In the genomic region with DNA sequence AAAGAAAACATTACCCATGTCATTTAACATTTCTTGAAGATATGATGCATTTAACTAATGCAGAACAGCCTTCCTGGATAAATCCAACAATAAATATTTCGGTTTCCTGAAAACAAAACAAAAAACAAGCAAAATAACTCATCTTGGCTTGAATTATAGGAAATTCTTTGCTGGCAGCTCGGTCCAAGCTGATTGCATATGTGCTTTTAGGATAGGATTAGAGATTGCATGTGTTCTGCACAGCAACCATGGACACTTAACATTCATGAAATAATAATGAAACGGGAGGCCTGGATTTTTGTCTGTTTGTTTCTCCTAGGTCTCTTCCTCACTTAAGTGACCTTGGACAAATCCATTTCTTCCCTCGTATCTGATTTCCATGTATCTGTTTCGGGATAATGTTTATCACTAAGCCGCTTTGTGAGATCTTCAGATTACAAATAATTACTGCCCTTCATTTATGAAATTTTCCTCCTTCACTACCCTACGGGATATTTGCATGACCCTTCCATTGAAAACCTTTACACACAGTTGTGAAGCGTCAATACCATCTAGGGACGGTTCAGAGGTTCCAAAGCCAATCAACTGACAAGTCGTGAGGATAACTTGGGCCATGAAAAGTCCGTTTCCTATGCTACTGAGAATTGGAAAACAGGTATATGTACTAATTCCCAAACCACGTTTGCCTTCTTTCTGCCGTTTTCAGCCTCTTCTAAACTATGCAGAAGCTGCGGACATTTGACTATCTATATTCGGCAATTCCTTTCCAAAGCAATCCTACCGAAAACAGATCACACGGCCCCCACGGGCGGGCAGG, we compare ENCODE assay signal across 1 cellular context.
A peak's percentile ranks its signal among the peaks of the same experiment; 100 is the strongest.
TF ChIP-seq lines count a peak whose summit lies in the region.

No MANE protein-coding gene starts in this region.

TF ChIP-seq in K562, 482 proteins besides CTCF, POLR2A, EP300 and RAD21 (continued from another document and continues in another):
- TF ChIP-seq, protein P1, sequence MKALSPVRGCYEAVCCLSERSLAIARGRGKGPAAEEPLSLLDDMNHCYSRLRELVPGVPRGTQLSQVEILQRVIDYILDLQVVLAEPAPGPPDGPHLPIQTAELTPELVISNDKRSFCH (CRISPR knock-in tag; IDR thresholded peaks at IDR 0.05) = no peak
- TF ChIP-seq, protein P1 (tag; IDR thresholded peaks at IDR 0.05) = no peak
- TF ChIP-seq TRIM28 (IDR thresholded peaks at IDR 0.05) (no peak), KDM5B (IDR thresholded peaks at IDR 0.05; ENCODE audit: insufficient replicate concordance, low read depth, low read length) (no peak), ZBTB17 (CRISPR knock-in tag; IDR thresholded peaks at IDR 0.05) (no peak), SRF (CRISPR knock-in tag; IDR thresholded peaks at IDR 0.05) (no peak), SREBF2 (CRISPR knock-in tag; IDR thresholded peaks at IDR 0.05) (0 out of 2 replicates have a peak, but pooled peaks have one; percentile 68), NELFE (IDR thresholded peaks at IDR 0.05; ENCODE audit: insufficient read depth, insufficient read length) (no peak), RAD51 (IDR thresholded peaks at IDR 0.05; ENCODE audit: borderline replicate concordance, low read depth) (no peak), TSC22D4 (tag; IDR thresholded peaks at IDR 0.05) (no peak), POLR2B (IDR thresholded peaks at IDR 0.05; ENCODE audit: low read depth, partially characterized antibody) (no peak), ZNF445 (CRISPR knock-in tag; IDR thresholded peaks at IDR 0.05; ENCODE audit: low read depth) (0 out of 2 replicates have a peak, but pooled peaks have one; percentile 34), PTTG1 (tag; IDR thresholded peaks at IDR 0.05; ENCODE audit: low read depth) (no peak), PRMT5 (CRISPR knock-in tag; IDR thresholded peaks at IDR 0.05) (no peak), ZNF76 (CRISPR knock-in tag; IDR thresholded peaks at IDR 0.05; ENCODE audit: borderline replicate concordance) (no peak), PHB (CRISPR knock-in tag; IDR thresholded peaks at IDR 0.05) (0 out of 2 replicates have a peak, but pooled peaks have one; percentile 59), MTF1 (CRISPR knock-in tag; IDR thresholded peaks at IDR 0.05; ENCODE audit: borderline replicate concordance) (no peak), HLTF (IDR thresholded peaks at IDR 0.05) (no peak), CHD2 (IDR thresholded peaks at IDR 0.05; ENCODE audit: low read depth, low read length) (no peak), ZNF589 (CRISPR knock-in tag; IDR thresholded peaks at IDR 0.05; ENCODE audit: low read depth) (no peak), ZZZ3 (IDR thresholded peaks at IDR 0.05) (no peak), FOS (IDR thresholded peaks at IDR 0.05; ENCODE audit: extremely low read depth, insufficient read length) (no peak), PURB (CRISPR knock-in tag; IDR thresholded peaks at IDR 0.05; ENCODE audit: low read depth) (no peak), SP2 (IDR thresholded peaks at IDR 0.05; ENCODE audit: extremely low read depth, low read depth, low read length, poor library complexity, severe bottlenecking) (no peak), ZFP36 (IDR thresholded peaks at IDR 0.05; ENCODE audit: low read depth, low read length, partially characterized antibody) (no peak), ZNF133 (CRISPR knock-in tag; IDR thresholded peaks at IDR 0.05) (no peak), L3MBTL2 (IDR thresholded peaks at IDR 0.05) (no peak), MYBL2 (IDR thresholded peaks at IDR 0.05; ENCODE audit: low read depth) (no peak), MYBL2 (CRISPR knock-in tag; IDR thresholded peaks at IDR 0.05; ENCODE audit: borderline replicate concordance) (no peak), ZNF217 (CRISPR knock-in tag; IDR thresholded peaks at IDR 0.05) (no peak), SMAD4 (CRISPR knock-in tag; conservative IDR thresholded peaks at IDR 0.05) (no peak), EWSR1 (IDR thresholded peaks at IDR 0.05; ENCODE audit: borderline replicate concordance, low read depth, partially characterized antibody) (no peak), TCF7L2 (IDR thresholded peaks at IDR 0.05; ENCODE audit: low read depth, low read length) (no peak), BMI1 (IDR thresholded peaks at IDR 0.05; ENCODE audit: low read length) (no peak), FOXM1 (IDR thresholded peaks at IDR 0.05; ENCODE audit: low read depth) (no peak), FOXM1 (CRISPR knock-in tag; IDR thresholded peaks at IDR 0.05; ENCODE audit: low read depth) (no peak), ETV5 (CRISPR knock-in tag; IDR thresholded peaks at IDR 0.05; ENCODE audit: low read depth) (0 out of 2 replicates have a peak, but pooled peaks have one; percentile 5), SMARCA4 (IDR thresholded peaks at IDR 0.05) (0 out of 2 replicates have a peak, but pooled peaks have one; percentile 27), GTF2E2 (tag; IDR thresholded peaks at IDR 0.05) (no peak), TCF7 (IDR thresholded peaks at IDR 0.05; ENCODE audit: borderline replicate concordance) (no peak), KHSRP (IDR thresholded peaks at IDR 0.05) (no peak), NFATC3 (IDR thresholded peaks at IDR 0.05) (no peak), ZBTB1 (CRISPR knock-in tag; IDR thresholded peaks at IDR 0.05; ENCODE audit: borderline replicate concordance, low read depth) (no peak)
- TF ChIP-seq, protein P2, sequence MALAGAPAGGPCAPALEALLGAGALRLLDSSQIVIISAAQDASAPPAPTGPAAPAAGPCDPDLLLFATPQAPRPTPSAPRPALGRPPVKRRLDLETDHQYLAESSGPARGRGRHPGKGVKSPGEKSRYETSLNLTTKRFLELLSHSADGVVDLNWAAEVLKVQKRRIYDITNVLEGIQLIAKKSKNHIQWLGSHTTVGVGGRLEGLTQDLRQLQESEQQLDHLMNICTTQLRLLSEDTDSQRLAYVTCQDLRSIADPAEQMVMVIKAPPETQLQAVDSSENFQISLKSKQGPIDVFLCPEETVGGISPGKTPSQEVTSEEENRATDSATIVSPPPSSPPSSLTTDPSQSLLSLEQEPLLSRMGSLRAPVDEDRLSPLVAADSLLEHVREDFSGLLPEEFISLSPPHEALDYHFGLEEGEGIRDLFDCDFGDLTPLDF (CRISPR knock-in tag; IDR thresholded peaks at IDR 0.05) = no peak
- TF ChIP-seq, protein P3, sequence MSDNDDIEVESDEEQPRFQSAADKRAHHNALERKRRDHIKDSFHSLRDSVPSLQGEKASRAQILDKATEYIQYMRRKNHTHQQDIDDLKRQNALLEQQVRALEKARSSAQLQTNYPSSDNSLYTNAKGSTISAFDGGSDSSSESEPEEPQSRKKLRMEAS (CRISPR knock-in tag; IDR thresholded peaks at IDR 0.05) = no peak; the same call in 1 of the 2 replicates
- TF ChIP-seq, protein P4, sequence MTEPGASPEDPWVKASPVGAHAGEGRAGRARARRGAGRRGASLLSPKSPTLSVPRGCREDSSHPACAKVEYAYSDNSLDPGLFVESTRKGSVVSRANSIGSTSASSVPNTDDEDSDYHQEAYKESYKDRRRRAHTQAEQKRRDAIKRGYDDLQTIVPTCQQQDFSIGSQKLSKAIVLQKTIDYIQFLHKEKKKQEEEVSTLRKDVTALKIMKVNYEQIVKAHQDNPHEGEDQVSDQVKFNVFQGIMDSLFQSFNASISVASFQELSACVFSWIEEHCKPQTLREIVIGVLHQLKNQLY (CRISPR knock-in tag; conservative IDR thresholded peaks at IDR 0.05) = no peak
- TF ChIP-seq, protein P5, sequence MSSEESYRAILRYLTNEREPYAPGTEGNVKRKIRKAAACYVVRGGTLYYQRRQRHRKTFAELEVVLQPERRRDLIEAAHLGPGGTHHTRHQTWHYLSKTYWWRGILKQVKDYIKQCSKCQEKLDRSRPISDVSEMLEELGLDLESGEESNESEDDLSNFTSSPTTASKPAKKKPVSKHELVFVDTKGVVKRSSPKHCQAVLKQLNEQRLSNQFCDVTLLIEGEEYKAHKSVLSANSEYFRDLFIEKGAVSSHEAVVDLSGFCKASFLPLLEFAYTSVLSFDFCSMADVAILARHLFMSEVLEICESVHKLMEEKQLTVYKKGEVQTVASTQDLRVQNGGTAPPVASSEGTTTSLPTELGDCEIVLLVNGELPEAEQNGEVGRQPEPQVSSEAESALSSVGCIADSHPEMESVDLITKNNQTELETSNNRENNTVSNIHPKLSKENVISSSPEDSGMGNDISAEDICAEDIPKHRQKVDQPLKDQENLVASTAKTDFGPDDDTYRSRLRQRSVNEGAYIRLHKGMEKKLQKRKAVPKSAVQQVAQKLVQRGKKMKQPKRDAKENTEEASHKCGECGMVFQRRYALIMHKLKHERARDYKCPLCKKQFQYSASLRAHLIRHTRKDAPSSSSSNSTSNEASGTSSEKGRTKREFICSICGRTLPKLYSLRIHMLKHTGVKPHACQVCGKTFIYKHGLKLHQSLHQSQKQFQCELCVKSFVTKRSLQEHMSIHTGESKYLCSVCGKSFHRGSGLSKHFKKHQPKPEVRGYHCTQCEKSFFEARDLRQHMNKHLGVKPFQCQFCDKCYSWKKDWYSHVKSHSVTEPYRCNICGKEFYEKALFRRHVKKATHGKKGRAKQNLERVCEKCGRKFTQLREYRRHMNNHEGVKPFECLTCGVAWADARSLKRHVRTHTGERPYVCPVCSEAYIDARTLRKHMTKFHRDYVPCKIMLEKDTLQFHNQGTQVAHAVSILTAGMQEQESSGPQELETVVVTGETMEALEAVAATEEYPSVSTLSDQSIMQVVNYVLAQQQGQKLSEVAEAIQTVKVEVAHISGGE (CRISPR knock-in tag; IDR thresholded peaks at IDR 0.05) = no peak
- TF ChIP-seq, protein P6, sequence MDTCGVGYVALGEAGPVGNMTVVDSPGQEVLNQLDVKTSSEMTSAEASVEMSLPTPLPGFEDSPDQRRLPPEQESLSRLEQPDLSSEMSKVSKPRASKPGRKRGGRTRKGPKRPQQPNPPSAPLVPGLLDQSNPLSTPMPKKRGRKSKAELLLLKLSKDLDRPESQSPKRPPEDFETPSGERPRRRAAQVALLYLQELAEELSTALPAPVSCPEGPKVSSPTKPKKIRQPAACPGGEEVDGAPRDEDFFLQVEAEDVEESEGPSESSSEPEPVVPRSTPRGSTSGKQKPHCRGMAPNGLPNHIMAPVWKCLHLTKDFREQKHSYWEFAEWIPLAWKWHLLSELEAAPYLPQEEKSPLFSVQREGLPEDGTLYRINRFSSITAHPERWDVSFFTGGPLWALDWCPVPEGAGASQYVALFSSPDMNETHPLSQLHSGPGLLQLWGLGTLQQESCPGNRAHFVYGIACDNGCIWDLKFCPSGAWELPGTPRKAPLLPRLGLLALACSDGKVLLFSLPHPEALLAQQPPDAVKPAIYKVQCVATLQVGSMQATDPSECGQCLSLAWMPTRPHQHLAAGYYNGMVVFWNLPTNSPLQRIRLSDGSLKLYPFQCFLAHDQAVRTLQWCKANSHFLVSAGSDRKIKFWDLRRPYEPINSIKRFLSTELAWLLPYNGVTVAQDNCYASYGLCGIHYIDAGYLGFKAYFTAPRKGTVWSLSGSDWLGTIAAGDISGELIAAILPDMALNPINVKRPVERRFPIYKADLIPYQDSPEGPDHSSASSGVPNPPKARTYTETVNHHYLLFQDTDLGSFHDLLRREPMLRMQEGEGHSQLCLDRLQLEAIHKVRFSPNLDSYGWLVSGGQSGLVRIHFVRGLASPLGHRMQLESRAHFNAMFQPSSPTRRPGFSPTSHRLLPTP (IDR thresholded peaks at IDR 0.05; ENCODE audit: borderline replicate concordance, extremely low read depth, insufficient read length) = no peak
- TF ChIP-seq, protein P7, sequence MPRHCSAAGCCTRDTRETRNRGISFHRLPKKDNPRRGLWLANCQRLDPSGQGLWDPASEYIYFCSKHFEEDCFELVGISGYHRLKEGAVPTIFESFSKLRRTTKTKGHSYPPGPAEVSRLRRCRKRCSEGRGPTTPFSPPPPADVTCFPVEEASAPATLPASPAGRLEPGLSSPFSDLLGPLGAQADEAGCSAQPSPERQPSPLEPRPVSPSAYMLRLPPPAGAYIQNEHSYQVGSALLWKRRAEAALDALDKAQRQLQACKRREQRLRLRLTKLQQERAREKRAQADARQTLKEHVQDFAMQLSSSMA (CRISPR knock-in tag; IDR thresholded peaks at IDR 0.05) = no peak
- TF ChIP-seq, protein P8, sequence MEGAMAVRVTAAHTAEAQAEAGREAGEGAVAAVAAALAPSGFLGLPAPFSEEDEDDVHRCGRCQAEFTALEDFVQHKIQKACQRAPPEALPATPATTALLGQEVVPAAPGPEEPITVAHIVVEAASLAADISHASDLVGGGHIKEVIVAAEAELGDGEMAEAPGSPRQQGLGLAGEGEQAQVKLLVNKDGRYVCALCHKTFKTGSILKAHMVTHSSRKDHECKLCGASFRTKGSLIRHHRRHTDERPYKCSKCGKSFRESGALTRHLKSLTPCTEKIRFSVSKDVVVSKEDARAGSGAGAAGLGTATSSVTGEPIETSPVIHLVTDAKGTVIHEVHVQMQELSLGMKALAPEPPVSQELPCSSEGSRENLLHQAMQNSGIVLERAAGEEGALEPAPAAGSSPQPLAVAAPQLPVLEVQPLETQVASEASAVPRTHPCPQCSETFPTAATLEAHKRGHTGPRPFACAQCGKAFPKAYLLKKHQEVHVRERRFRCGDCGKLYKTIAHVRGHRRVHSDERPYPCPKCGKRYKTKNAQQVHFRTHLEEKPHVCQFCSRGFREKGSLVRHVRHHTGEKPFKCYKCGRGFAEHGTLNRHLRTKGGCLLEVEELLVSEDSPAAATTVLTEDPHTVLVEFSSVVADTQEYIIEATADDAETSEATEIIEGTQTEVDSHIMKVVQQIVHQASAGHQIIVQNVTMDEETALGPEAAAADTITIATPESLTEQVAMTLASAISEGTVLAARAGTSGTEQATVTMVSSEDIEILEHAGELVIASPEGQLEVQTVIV (CRISPR knock-in tag; IDR thresholded peaks at IDR 0.05; ENCODE audit: borderline replicate concordance) = no peak
- TF ChIP-seq, protein P9, sequence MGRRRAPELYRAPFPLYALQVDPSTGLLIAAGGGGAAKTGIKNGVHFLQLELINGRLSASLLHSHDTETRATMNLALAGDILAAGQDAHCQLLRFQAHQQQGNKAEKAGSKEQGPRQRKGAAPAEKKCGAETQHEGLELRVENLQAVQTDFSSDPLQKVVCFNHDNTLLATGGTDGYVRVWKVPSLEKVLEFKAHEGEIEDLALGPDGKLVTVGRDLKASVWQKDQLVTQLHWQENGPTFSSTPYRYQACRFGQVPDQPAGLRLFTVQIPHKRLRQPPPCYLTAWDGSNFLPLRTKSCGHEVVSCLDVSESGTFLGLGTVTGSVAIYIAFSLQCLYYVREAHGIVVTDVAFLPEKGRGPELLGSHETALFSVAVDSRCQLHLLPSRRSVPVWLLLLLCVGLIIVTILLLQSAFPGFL (CRISPR knock-in tag; IDR thresholded peaks at IDR 0.05) = no peak
- TF ChIP-seq, protein P10, sequence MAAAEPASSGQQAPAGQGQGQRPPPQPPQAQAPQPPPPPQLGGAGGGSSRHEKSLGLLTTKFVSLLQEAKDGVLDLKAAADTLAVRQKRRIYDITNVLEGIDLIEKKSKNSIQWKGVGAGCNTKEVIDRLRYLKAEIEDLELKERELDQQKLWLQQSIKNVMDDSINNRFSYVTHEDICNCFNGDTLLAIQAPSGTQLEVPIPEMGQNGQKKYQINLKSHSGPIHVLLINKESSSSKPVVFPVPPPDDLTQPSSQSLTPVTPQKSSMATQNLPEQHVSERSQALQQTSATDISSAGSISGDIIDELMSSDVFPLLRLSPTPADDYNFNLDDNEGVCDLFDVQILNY (CRISPR knock-in tag; IDR thresholded peaks at IDR 0.05) = no peak
